ENCODE assay signal across 39 cellular contexts in the genomic region with DNA sequence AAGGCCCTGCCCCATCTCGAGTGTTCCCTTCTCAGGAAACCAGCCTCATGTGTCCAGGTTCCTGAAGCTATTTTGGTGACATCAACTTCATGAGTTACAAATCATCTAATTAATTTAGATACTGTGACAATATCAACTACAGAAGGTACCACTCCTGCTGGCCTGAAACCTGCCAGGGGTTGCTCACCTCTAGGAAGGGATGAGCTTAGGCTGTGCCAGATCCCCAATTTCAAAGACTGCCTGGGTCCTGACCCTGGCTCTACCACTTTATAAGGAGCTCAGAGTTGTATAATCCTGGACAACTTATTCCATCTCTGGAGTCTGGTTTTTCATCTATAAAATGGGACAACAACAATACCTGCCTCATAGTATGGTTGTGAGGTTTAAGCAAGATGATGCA. TPM values are rescaled to one million over a fixed set of nuclear protein-coding genes. Genes with fewer than 3 reads are reported as not detected.
"Had no signal": no experiment of that assay in that cellular context is flagged by ENCODE, and none has a peak within 500 bp of the region (broad histone marks: within the 10 kb centered on the region; RNA-seq: fewer than 3 reads in every experiment).

No MANE protein-coding gene starts in this region.

- H3K4me1 ChIP-seq: adrenal gland, ascending aorta, body of pancreas, breast epithelium had no signal

- DNase-seq: activated effector memory CD4-positive, alpha-beta T cell treated with anti-CD3 and anti-CD28 coated beads, Interleukin-2, amount 50 U/mL, for 16 hours; activated effector memory CD4-positive, alpha-beta T cell treated with Interleukin-2 at 50 U/mL for 16 hours; activated gamma-delta T cell; activated gamma-delta T cell treated with Interleukin-2 at 50 U/mL for 16 hours; activated naive CD4-positive, alpha-beta T cell; activated naive CD4-positive, alpha-beta T cell treated with anti-CD3 and anti-CD28 coated beads for 36 hours; activated naive CD4-positive, alpha-beta T cell treated with anti-CD3 and anti-CD28 coated beads, Interleukin-2, amount 10 ng/mL, durations not matched to agents 7 days and 5 days; activated naive CD4-positive, alpha-beta T cell treated with anti-CD3 and anti-CD28 coated beads, Interleukin-2, amount 50 U/mL, for 16 hours; activated naive CD4-positive, alpha-beta T cell treated with Interleukin-2 at 50 U/mL for 16 hours; activated naive CD8-positive, alpha-beta T cell treated with anti-CD3 and anti-CD28 coated beads for 36 hours; activated naive CD8-positive, alpha-beta T cell treated with anti-CD3 and anti-CD28 coated beads, Interleukin-2, amount 10 ng/mL, durations not matched to agents 7 days and 5 days; activated naive CD8-positive, alpha-beta T cell treated with anti-CD3 and anti-CD28 coated beads, Interleukin-2, amount 50 U/mL, for 24 hours; activated T-cell treated with anti-CD3 and anti-CD28 coated beads, Interleukin-2, amount 50 U/mL, for 1 hour; activated T-cell treated with anti-CD3 and anti-CD28 coated beads, Interleukin-2, amount 50 U/mL, for 24 hours; activated T-cell treated with anti-CD3 and anti-CD28 coated beads, Interleukin-2, amount 50 U/mL, for 4 hours; activated T-cell treated with anti-CD3 and anti-CD28 coated beads, Interleukin-2, amount 50 U/mL, for 48 hours; activated T-cell treated with anti-CD3 and anti-CD28 coated beads, Interleukin-2, amount 50 U/mL, for 72 hours; amniotic stem cell; amygdala; anterior cingulate cortex; aorta; body of pancreas; brain microvascular endothelial cell; caudate nucleus; central memory CD4-positive, alpha-beta T cell; cerebellar nuclear complex had no signal

- H3K27ac ChIP-seq: adrenal gland, ascending aorta, body of pancreas, brain microvascular endothelial cell, breast epithelium, cardiac muscle cell had no signal

- ATAC-seq: activated naive CD4-positive, alpha-beta T cell treated with anti-CD3 and anti-CD28 coated beads, Interleukin-2, amount 50 U/mL, for 72 hours; activated naive CD8-positive, alpha-beta T cell treated with anti-CD3 and anti-CD28 coated beads, Interleukin-2, amount 50 U/mL, for 24 hours; activated T-cell treated with anti-CD3 and anti-CD28 coated beads, Interleukin-2, amount 50 U/mL, for 4 hours; activated T-cell treated with anti-CD3 and anti-CD28 coated beads, Interleukin-2, amount 50 U/mL, for 72 hours; activated T-helper 17 cell treated with anti-CD3 and anti-CD28 coated beads, Interleukin-2, amount 50 U/mL, for 72 hours; body of pancreas had no signal

- H3K27me3 ChIP-seq: ascending aorta, body of pancreas, brain microvascular endothelial cell, cardiac muscle cell had no signal

- H3K4me3 ChIP-seq: adrenal gland, ascending aorta, body of pancreas, breast epithelium, cardiac muscle cell had no signal

- H3K36me3 ChIP-seq: adrenal gland, ascending aorta, brain microvascular endothelial cell, breast epithelium, cardiac muscle cell had no signal

- H3K9me3 ChIP-seq: adrenal gland, body of pancreas had no signal

RNA-seq across cellular contexts. Expression of gene C16orf78, which starts 5.2 kb away (rescaled TPM):
- total RNA-seq: activated naive CD4-positive, alpha-beta T cell treated with anti-CD3 and anti-CD28 coated beads for 36 hours; activated naive CD4-positive, alpha-beta T cell treated with anti-CD3 and anti-CD28 coated beads, Interleukin-2, amount 50 U/mL, for 72 hours; activated naive CD8-positive, alpha-beta T cell treated with anti-CD3 and anti-CD28 coated beads for 36 hours; activated naive CD8-positive, alpha-beta T cell treated with anti-CD3 and anti-CD28 coated beads, Interleukin-2, amount 10 ng/mL, durations not matched to agents 7 days and 5 days; activated T-cell treated with anti-CD3 and anti-CD28 coated beads, Interleukin-2, amount 50 U/mL, for 4 hours; activated T-cell treated with anti-CD3 and anti-CD28 coated beads, Interleukin-2, amount 50 U/mL, for 72 hours; activated T-helper 1 cell treated with anti-CD3 and anti-CD28 coated beads, Interleukin-12 subunit alpha, Interleukin-12 subunit beta, Interleukin-2, Interleukin-4 antibody, amounts not matched to agents 30 ng/mL and 10 ng/mL and 1 ng/mL, durations not matched to agents 14 hours and 24 hours and 36 hours; activated T-helper 17 cell treated with anti-CD3 and anti-CD28 coated beads, Interleukin-2, amount 50 U/mL, for 72 hours; activated T-helper 2 cell treated with anti-CD3 and anti-CD28 coated beads, Interferon-gamma antibody, Interleukin-2, Interleukin-4, amounts not matched to agents 10 μg/mL and 5 μg/mL and 100 μg/mL, durations not matched to agents 14 hours and 24 hours and 36 hours; adrenal gland; aorta; ascending aorta; astrocyte; body of pancreas; breast epithelium; bronchial epithelial cell; cardiac muscle cell; cardiac septum; cerebellum; chondrocyte had no signal
